6 cellular contexts compared by ENCODE assay signal in genomic region chr1:243074224-243074623, GRCh38.
A peak's percentile ranks its signal among the peaks of the same experiment; 100 is the strongest.
DNase-seq lines count a peak whose midpoint lies in the region; ATAC-seq, FAIRE-seq and TF ChIP-seq lines count a peak whose summit lies in the region.
"Not testable (repeated sequence)": the region's sequence is repeated elsewhere in the genome, so short reads cannot be mapped to it uniquely, and the experiment has no call there.

No MANE protein-coding gene starts in this region.

- H3K4me3 ChIP-seq in A549; GM23338; HEK293 (ENCODE audit: low read depth, low read length); MG63; HepG2 (replicated peaks in 1 of 3; ENCODE audit: insufficient read depth in 1 of 3, low read depth in 2 of 3, low read length in 3 of 3): not testable (repeated sequence)

- H3K36me3 ChIP-seq in GM23338 (ENCODE audit: insufficient read depth); HEK293 (ENCODE audit: control insufficient read depth in 2 of 2, insufficient read depth in 1 of 2, low read length in 2 of 2); MG63; HepG2 (replicated peaks in 1 of 2; ENCODE audit: control insufficient read depth in 1 of 2, insufficient read depth in 2 of 2, low read length in 2 of 2): not testable (repeated sequence)

- CTCF ChIA-PET in A549 (lab: Yijun Ruan, JAX); HEK293 (lab: Yijun Ruan, JAX); HepG2 (lab: Yijun Ruan, JAX; ENCODE audit: low intra/inter-chr PET ratio, low total read pairs): not testable (repeated sequence)

- TF ChIP-seq RAD21 in A549 (conservative IDR thresholded peaks at IDR 0.05 in 1 of 2, IDR thresholded peaks at IDR 0.05 in 1 of 2); HepG2 (CRISPR knock-in tag; IDR thresholded peaks at IDR 0.05): not testable (repeated sequence)

- not testable (repeated sequence) for H3K27me3 Mint-ChIP-seq in GM23338 (ENCODE audit: insufficient read depth, low read depth, poor library complexity)

- not testable (repeated sequence) for H3K9ac ChIP-seq in HepG2 (ENCODE audit: insufficient read depth, low read depth, low read length)

- H3K36me3 Mint-ChIP-seq in GM23338 (ENCODE audit: low read depth), result not testable (repeated sequence)

- not testable (repeated sequence) for H3K9me3 Mint-ChIP-seq in GM23338

- H3K4me2 ChIP-seq in A549; GM23338; HepG2 (ENCODE audit: low read depth, low read length): not testable (repeated sequence)

- not testable (repeated sequence) for H3F3A ChIP-seq in GM23338 (replicated peaks; ENCODE audit: low read depth)

- H3K27ac ChIP-seq in A549; GM23338 (ENCODE audit: low read depth); HEK293 (ENCODE audit: extremely low read depth, low read depth, low read length); HepG2 (ENCODE audit: extremely low read length, insufficient read depth, low read length): not testable (repeated sequence)

- intact Hi-C loops in HepG2 (cut with micrococcal nuclease; ENCODE audit: unreplicated experiment), result not testable (repeated sequence)

- 57% methylated on average over 1 of the region's 5 CpGs for WGBS in A549 (ENCODE audit: missing lambda C conversion rate)
- 58% methylated on average over 1 of the region's 5 CpGs for WGBS in HepG2 (ENCODE audit: low lambda C conversion rate)

- ATAC-seq in A549, GM23338, HepG2: not testable (repeated sequence)

- H3K9me3 ChIP-seq in A549; HEK293 (ENCODE audit: control insufficient read depth, insufficient read depth, low read depth, low read length); MG63; HepG2 (ENCODE audit: low read length): not testable (repeated sequence)

- POLR2A ChIA-PET in A549 (lab: Yijun Ruan, JAX); HEK293 (lab: Yijun Ruan, JAX); HepG2 (lab: Yijun Ruan, JAX): not testable (repeated sequence)

- H2AFZ ChIP-seq in GM23338; HepG2 (ENCODE audit: low read length): not testable (repeated sequence)

- not testable (repeated sequence) for H3K79me2 ChIP-seq in GM23338 (replicated peaks; ENCODE audit: insufficient read depth); HepG2 (ENCODE audit: insufficient read depth, low read length)

- H3K27me3 ChIP-seq in GM23338 (ENCODE audit: insufficient read depth); MG63; HepG2 (ENCODE audit: control insufficient read depth in 1 of 2, insufficient read depth in 2 of 2, low read length in 2 of 2): not testable (repeated sequence)

- H3K4me1 Mint-ChIP-seq in GM23338, result not testable (repeated sequence)

- not testable (repeated sequence) for FAIRE-seq in A549 (lab: Jason Lieb, UNC); HepG2 (lab: Jason Lieb, UNC)

- in situ Hi-C loops in HepG2 (cut with HindIII; ENCODE audit: extremely low pct_ligation_motif_present, low pct_unique_long_range_greater_than_20kb), result not testable (repeated sequence)

- not testable (repeated sequence) for H4K20me1 ChIP-seq in GM23338 (replicated peaks; ENCODE audit: insufficient read depth); HepG2 (ENCODE audit: insufficient read depth, low read length)

- not testable (repeated sequence) for TF ChIP-seq POLR2A in A549 (IDR thresholded peaks at IDR 0.05; ENCODE audit: low read length); HepG2 (IDR thresholded peaks at IDR 0.05; ENCODE audit: insufficient read depth in 1 of 2, low read depth in 2 of 2, low read length in 2 of 2)

- not testable (repeated sequence) for H3K4me3 Mint-ChIP-seq in GM23338

- TF ChIP-seq EP300 in A549 (IDR thresholded peaks at IDR 0.05); HepG2 (IDR thresholded peaks at IDR 0.05; ENCODE audit: low read depth in 2 of 2, low read length in 2 of 2); HepG2 (CRISPR knock-in tag; IDR thresholded peaks at IDR 0.05; ENCODE audit: borderline replicate concordance): not testable (repeated sequence)

- H3K9me2 ChIP-seq in GM23338 (ENCODE audit: insufficient read depth), result not testable (repeated sequence)

- not testable (repeated sequence) for H3K27ac Mint-ChIP-seq in GM23338

- not testable (repeated sequence) for DNase-seq in A549 (ENCODE audit: low read depth in 1 of 2, low spot score in 1 of 2); GM23338 (ENCODE audit: low spot score); HepG2 (ENCODE audit: low spot score)
- peak; percentile 13 for DNase-seq in MG63

- TF ChIP-seq CTCF in A549 (IDR thresholded peaks at IDR 0.05); GM23338 (conservative IDR thresholded peaks at IDR 0.05; ENCODE audit: low read depth in 2 of 2); HEK293 (tag by site-specific recombination; IDR thresholded peaks at IDR 0.05); HepG2 (CRISPR knock-in tag; IDR thresholded peaks at IDR 0.05): not testable (repeated sequence)

- H3K4me1 ChIP-seq in A549; GM23338 (ENCODE audit: insufficient read depth); HEK293 (ENCODE audit: control insufficient read depth, insufficient read depth, low read length); HepG2 (ENCODE audit: insufficient read depth, low read length): not testable (repeated sequence)

- not testable (repeated sequence) for BruUV-seq in HepG2 (replicated peaks; lab: Mats Ljungman, UMichigan)

TF ChIP-seq in PFSK-1, 5 proteins besides CTCF, POLR2A, EP300 and RAD21:
- peak; percentile 10 to 67; a peak in 2 of 4 replicates for TF ChIP-seq REST (IDR thresholded peaks at IDR 0.05; ENCODE audit: insufficient read depth in 1 of 2, low read depth in 2 of 2, low read length in 2 of 2)

TF ChIP-seq in HepG2, 621 proteins besides CTCF, POLR2A, EP300 and RAD21:
- TF ChIP-seq MIER2 (CRISPR knock-in tag; IDR thresholded peaks at IDR 0.05) (peak; percentile 91), REST (IDR thresholded peaks at IDR 0.05; ENCODE audit: borderline replicate concordance in 1 of 2, low read depth in 1 of 2, low read length in 2 of 2) (peak in 1 of 2 experiments; percentile 57; a peak in 2 of 4 replicates)
